Comparison of ENCODE assay signal across 17 cellular contexts in genomic region chr12:68400231-68400829, GRCh38.
A peak's percentile ranks its signal among the peaks of the same experiment; 100 is the strongest.
DNase-seq lines count a peak whose midpoint lies in the region; ATAC-seq, FAIRE-seq and TF ChIP-seq lines count a peak whose summit lies in the region.
"Had no signal": no experiment of that assay in that cellular context is flagged by ENCODE, and none has a peak within 500 bp of the region (broad histone marks: within the 10 kb centered on the region; RNA-seq: fewer than 3 reads in every experiment).

No MANE protein-coding gene starts in this region.

- intact Hi-C loops in ascending aorta (cut with DNase I), result no loop called here

- H3K4me3 ChIP-seq in ascending aorta, result no peak overlapping the region
- H3K4me3 ChIP-seq: cardiac muscle cell, neural progenitor cell had no signal

- peaks cover 0 to 3% of the 10 kb centered on the region in 2 donors for H3K4me1 ChIP-seq in ascending aorta

- H3K36me3 ChIP-seq in ascending aorta, result no peaks in the 10 kb centered on the region
- H3K36me3 ChIP-seq: cardiac muscle cell, neural progenitor cell had no signal

- no peak for ATAC-seq in GM21825 (IDR thresholded peaks at IDR 0.05; ENCODE audit: unreplicated experiment)
- no peak for ATAC-seq in GM18498 (IDR thresholded peaks at IDR 0.05; ENCODE audit: unreplicated experiment)
- ATAC-seq: right cardiac atrium had no signal

- H3K9me3 ChIP-seq in ascending aorta, result no peaks in the 10 kb centered on the region

- no peak for TF ChIP-seq CTCF in ascending aorta (IDR thresholded peaks at IDR 0.05)

- H3K27me3 ChIP-seq in ascending aorta, result no peaks in the 10 kb centered on the region
- H3K27me3 ChIP-seq: cardiac muscle cell, neural progenitor cell had no signal

- DNase-seq in DMS79 (lab: John Stamatoyannopoulos, UW), result peak; percentile 61
- peak; percentile 79 for DNase-seq in NCI-H187 treated with DMSO at 0.1 percent for 48 hours (lab: John Stamatoyannopoulos, UW)
- peak; percentile 79 to 80 for DNase-seq in NCI-H526 (lab: John Stamatoyannopoulos, UW)
- DNase-seq in stimulated activated CD4-positive, alpha-beta T cell treated with anti-CD3 and anti-CD28 coated beads, Interleukin-4, amount 100 ng/mL, for 4 hours, result no peak
- DNase-seq in ascending aorta (ENCODE audit: low spot score in 2 of 2), result no peak
- DNase-seq: activated CD4-positive, alpha-beta T cell treated with anti-CD3 and anti-CD28 coated beads, Interleukin-2, amount 10 ng/mL, durations not matched to agents 24 days and 14 days; activated T-cell treated with anti-CD3 and anti-CD28 coated beads, Interleukin-2, amount 50 U/mL, for 24 hours; right cardiac atrium; stimulated activated CD8-positive, alpha-beta memory T cell treated with anti-CD3 and anti-CD28 coated beads, Interleukin-4, amount 100 ng/mL, for 48 hours; T1000 had no signal

- H3K27ac ChIP-seq in ascending aorta, result no peak overlapping the region
- H3K27ac ChIP-seq: cardiac muscle cell, neural progenitor cell had no signal

- peak; percentile 96 for FAIRE-seq in islet of Langerhans (lab: Jason Lieb, UNC)
- FAIRE-seq: GM18507, HTR-8/SVneo had no signal

Comparison
In these comparisons a context has a peak if more than half of its experiments do, and no peak if none do; other contexts are left out.
1. DNase-seq: peak in DMS79 (single experiment), NCI-H187 treated with DMSO at 0.1 percent for 48 hours (single experiment) and NCI-H526 (2 of 2); none in stimulated activated CD4-positive, alpha-beta T cell treated with anti-CD3 and anti-CD28 coated beads, Interleukin-4, amount 100 ng/mL, for 4 hours (0 of 2) and ascending aorta (0 of 2).